Comparison of ENCODE assay signal across 21 cellular contexts in genomic region chr5:56078675-56079500, GRCh38.
DNase-seq lines count a peak whose midpoint lies in the region; ATAC-seq and TF ChIP-seq lines count a peak whose summit lies in the region.
"Had no signal": no experiment of that assay in that cellular context is flagged by ENCODE, and none has a peak within 500 bp of the region (broad histone marks: within the 10 kb centered on the region; RNA-seq: fewer than 3 reads in every experiment).

No MANE protein-coding gene starts in this region.

- DNase-seq in MCF 10A (ENCODE audit: unreplicated experiment): peak; percentile 80
- DNase-seq in mammary epithelial cell: no peak
- DNase-seq in Right ventricle myocardium superior: peak; percentile 62
- no peak for DNase-seq in omental fat pad (ENCODE audit: low spot score)
- no peak for DNase-seq in OCI-M1 (lab: John Stamatoyannopoulos, UW)
- DNase-seq in activated CD8-positive, alpha-beta T cell treated with anti-CD3 and anti-CD28 coated beads, Interleukin-2, amount 10 ng/mL, durations not matched to agents 7 days and 5 days: no peak
- DNase-seq: 8988T; activated CD4-positive, alpha-beta T cell treated with anti-CD3 and anti-CD28 coated beads for 48 hours; CD8-positive, alpha-beta T cell; H9; NCI-H1048; SJCRH30; stimulated activated naive CD4-positive, alpha-beta T cell; T-helper 9 cell had no signal

- CTCF ChIA-PET in MCF 10A (lab: Yijun Ruan, JAX) (interaction anchor here (0.6 to 1.0 kb wide), 4 partner anchors 13 to 81 kb away, joined by 3 to 4 read pairs (median 3); no protein-coding TSS in a partner anchor), mammary epithelial cell (lab: Charles Lee; ENCODE audit: low non-redundant PET) (no interaction called here)
- CTCF ChIA-PET in activated CD8-positive, alpha-beta T cell treated with anti-CD3 and anti-CD28 coated beads, Interleukin-2, amount 10 ng/mL, durations not matched to agents 7 days and 5 days (lab: Charles Lee): no interaction called here

- H3K27me3 ChIP-seq in mammary epithelial cell (ENCODE audit: insufficient read depth, low read length): peaks cover 26% of the 10 kb centered on the region
- H3K27me3 ChIP-seq: SJCRH30 had no signal

- no peaks in the 10 kb centered on the region for H3K4me1 ChIP-seq in mammary epithelial cell (ENCODE audit: insufficient read depth, low read length)
- H3K4me1 ChIP-seq: SJCRH30 had no signal

- no TSS peak for BruUV-seq in MCF 10A (replicated peaks; lab: Mats Ljungman, UMichigan)
- BruUV-seq in mammary epithelial cell (replicated peaks; lab: Mats Ljungman, UMichigan): no TSS peak

- H3K9me3 Mint-ChIP-seq in MCF 10A (ENCODE audit: unreplicated experiment): no peaks in the 10 kb centered on the region
- no peaks in the 10 kb centered on the region for H3K9me3 Mint-ChIP-seq in activated CD8-positive, alpha-beta T cell treated with anti-CD3 and anti-CD28 coated beads, Interleukin-2, amount 10 ng/mL, durations not matched to agents 7 days and 5 days (ENCODE audit: insufficient read depth)
- H3K9me3 Mint-ChIP-seq: activated T-cell treated with anti-CD3 and anti-CD28 coated beads, Interleukin-2, amount 50 U/mL, for 24 hours had no signal

- dilution Hi-C loops in mammary epithelial cell (cut with HindIII; ENCODE audit: low sequenced_read_pairs): no loop called here

- no peak overlapping the region for H3K4me3 Mint-ChIP-seq in MCF 10A (ENCODE audit: unreplicated experiment)
- H3K4me3 Mint-ChIP-seq in activated CD8-positive, alpha-beta T cell treated with anti-CD3 and anti-CD28 coated beads, Interleukin-2, amount 10 ng/mL, durations not matched to agents 7 days and 5 days: no peak overlapping the region
- H3K4me3 Mint-ChIP-seq: activated T-cell treated with anti-CD3 and anti-CD28 coated beads, Interleukin-2, amount 50 U/mL, for 24 hours; CD8-positive, alpha-beta T cell; H9 had no signal

- 67% methylated on average over 7 of the region's 9 CpGs for WGBS in mammary epithelial cell (ENCODE audit: low coverage, missing lambda C conversion rate)

- TF ChIP-seq CTCF in MCF 10A (IDR thresholded peaks at IDR 0.05; ENCODE audit: unreplicated experiment) (no peak), mammary epithelial cell (conservative IDR thresholded peaks at IDR 0.05 in 1 of 2, IDR thresholded peaks at IDR 0.05 in 1 of 2; ENCODE audit: extremely low read depth in 1 of 2, insufficient read depth in 1 of 2, low read depth in 1 of 2, low read length in 2 of 2) (no peak), omental fat pad (IDR thresholded peaks at IDR 0.05) (no peak)

- peaks cover 4% of the 10 kb centered on the region for H3K36me3 Mint-ChIP-seq in MCF 10A (ENCODE audit: insufficient read depth, unreplicated experiment)
- H3K36me3 Mint-ChIP-seq in activated CD8-positive, alpha-beta T cell treated with anti-CD3 and anti-CD28 coated beads, Interleukin-2, amount 10 ng/mL, durations not matched to agents 7 days and 5 days (ENCODE audit: low read depth): peaks cover 7% of the 10 kb centered on the region
- H3K36me3 Mint-ChIP-seq: CD8-positive, alpha-beta T cell had no signal

- H3K27me3 Mint-ChIP-seq in MCF 10A (ENCODE audit: insufficient read depth, unreplicated experiment): no peaks in the 10 kb centered on the region
- H3K27me3 Mint-ChIP-seq in activated CD8-positive, alpha-beta T cell treated with anti-CD3 and anti-CD28 coated beads, Interleukin-2, amount 10 ng/mL, durations not matched to agents 7 days and 5 days (ENCODE audit: low read depth): peaks cover 7% of the 10 kb centered on the region
- H3K27me3 Mint-ChIP-seq: activated T-cell treated with anti-CD3 and anti-CD28 coated beads, Interleukin-2, amount 50 U/mL, for 24 hours had no signal

- no peak overlapping the region for H3K27ac ChIP-seq in mammary epithelial cell (ENCODE audit: insufficient read depth, low read depth, low read length)
- H3K27ac ChIP-seq: epithelial cell of prostate, neutrophil, SJCRH30 had no signal

- H3K36me3 ChIP-seq in mammary epithelial cell (ENCODE audit: insufficient read depth, low read length): no peaks in the 10 kb centered on the region
- H3K36me3 ChIP-seq: neutrophil, SJCRH30 had no signal

- no peaks in the 10 kb centered on the region for H3K9me3 ChIP-seq in mammary epithelial cell (replicated peaks; ENCODE audit: insufficient read depth, low read length)
- H3K9me3 ChIP-seq: neutrophil, SJCRH30 had no signal

- peaks cover 20% of the 10 kb centered on the region for H3K4me1 Mint-ChIP-seq in MCF 10A (ENCODE audit: insufficient read depth, unreplicated experiment)
- peaks cover 33% of the 10 kb centered on the region for H3K4me1 Mint-ChIP-seq in activated CD8-positive, alpha-beta T cell treated with anti-CD3 and anti-CD28 coated beads, Interleukin-2, amount 10 ng/mL, durations not matched to agents 7 days and 5 days (ENCODE audit: low read depth)

- no peak overlapping the region for H2AFZ ChIP-seq in mammary epithelial cell (ENCODE audit: low read depth, low read length)

- in situ Hi-C loops in mammary epithelial cell (cut with MboI; ENCODE audit: low sequenced_read_pairs in 2 of 2): no loop called here

- H3K4me2 ChIP-seq in mammary epithelial cell (ENCODE audit: insufficient read depth, low read depth, low read length): no peak overlapping the region
- H3K4me2 ChIP-seq: smooth muscle cell had no signal

- H4K20me1 ChIP-seq in mammary epithelial cell (ENCODE audit: insufficient read depth, low read length): no peaks in the 10 kb centered on the region

- H3K9ac ChIP-seq in mammary epithelial cell (ENCODE audit: insufficient read depth, low read length): no peak overlapping the region

- POLR2A ChIA-PET in MCF 10A (lab: Yijun Ruan, JAX): interaction anchor here (0.6 to 1.1 kb wide), 4 partner anchors 20 to 83 kb away, joined by 3 read pairs; no protein-coding TSS in a partner anchor
- POLR2A ChIA-PET in activated CD8-positive, alpha-beta T cell treated with anti-CD3 and anti-CD28 coated beads, Interleukin-2, amount 10 ng/mL, durations not matched to agents 7 days and 5 days (lab: Charles Lee): no interaction called here

- ATAC-seq in Right ventricle myocardium superior (ENCODE audit: poor library complexity): peak; percentile 77
- peak; percentile 34 for ATAC-seq in omental fat pad (ENCODE audit: low FRiP score)
- no peak for ATAC-seq in activated CD8-positive, alpha-beta T cell treated with anti-CD3 and anti-CD28 coated beads, Interleukin-2, amount 10 ng/mL, durations not matched to agents 7 days and 5 days
- ATAC-seq in HG02642 (IDR thresholded peaks at IDR 0.05; ENCODE audit: poor library complexity, unreplicated experiment): no peak
- ATAC-seq in HG02840 (IDR thresholded peaks at IDR 0.05; ENCODE audit: low FRiP score, unreplicated experiment): no peak
- ATAC-seq: CD8-positive, alpha-beta T cell had no signal

- no peak overlapping the region for H3K4me3 ChIP-seq in mammary epithelial cell (replicated peaks in 1 of 3; ENCODE audit: insufficient read depth in 1 of 3, low read depth in 2 of 3, low read length in 3 of 3)
- H3K4me3 ChIP-seq: GM12878, SJCRH30, smooth muscle cell had no signal

- peak overlapping the region; percentile 85 for H3K27ac Mint-ChIP-seq in MCF 10A (ENCODE audit: low read depth, unreplicated experiment)
- H3K27ac Mint-ChIP-seq in activated CD8-positive, alpha-beta T cell treated with anti-CD3 and anti-CD28 coated beads, Interleukin-2, amount 10 ng/mL, durations not matched to agents 7 days and 5 days: no peak overlapping the region
- H3K27ac Mint-ChIP-seq: activated T-cell treated with anti-CD3 and anti-CD28 coated beads, Interleukin-2, amount 50 U/mL, for 24 hours; CD8-positive, alpha-beta T cell had no signal

- intact Hi-C loops in MCF 10A (cut with micrococcal nuclease): loop anchor here (10.0 kb wide), 1 partner anchor 126 kb away; no protein-coding TSS in a partner anchor
- intact Hi-C loops in mammary epithelial cell (cut with micrococcal nuclease): no loop called here
- intact Hi-C loops in Right ventricle myocardium superior (cut with DNase I): loop anchor here (5.0 kb wide), 1 partner anchor 98 kb away; no protein-coding TSS in a partner anchor

- no peaks in the 10 kb centered on the region for H3K79me2 ChIP-seq in mammary epithelial cell (ENCODE audit: insufficient read depth, low read length)

Comparison
In these comparisons a context has a peak if more than half of its experiments do, and no peak if none do; other contexts are left out.
1. DNase-seq: peak in MCF 10A (single experiment) and Right ventricle myocardium superior (single experiment); none in mammary epithelial cell (single experiment), omental fat pad (single experiment), OCI-M1 (single experiment) and activated CD8-positive, alpha-beta T cell treated with anti-CD3 and anti-CD28 coated beads, Interleukin-2, amount 10 ng/mL, durations not matched to agents 7 days and 5 days (single experiment).
2. ATAC-seq: peak in Right ventricle myocardium superior (single experiment) and omental fat pad (single experiment); none in activated CD8-positive, alpha-beta T cell treated with anti-CD3 and anti-CD28 coated beads, Interleukin-2, amount 10 ng/mL, durations not matched to agents 7 days and 5 days (single experiment), HG02642 (single experiment) and HG02840 (single experiment).